17 cellular contexts compared by ENCODE assay signal in genomic region chr3:10466186-10466585, GRCh38. TPM values are rescaled to one million over a fixed set of nuclear protein-coding genes. Genes with fewer than 3 reads are reported as not detected.
DNase-seq lines count a peak whose midpoint lies in the region; ATAC-seq, FAIRE-seq and TF ChIP-seq lines count a peak whose summit lies in the region.
"Had no signal": no experiment of that assay in that cellular context is flagged by ENCODE, and none has a peak within 500 bp of the region (broad histone marks: within the 10 kb centered on the region; RNA-seq: fewer than 3 reads in every experiment).

No MANE protein-coding gene starts in this region.

- FAIRE-seq in urothelium cell line (lab: Jason Lieb, UNC) = peak; percentile 74
- FAIRE-seq: A549, GM12892 had no signal

- no peak for ATAC-seq in HG03108 (IDR thresholded peaks at IDR 0.05; ENCODE audit: unreplicated experiment)
- ATAC-seq: A549 had no signal

- peak overlapping the region; percentile 10 for H3K27ac ChIP-seq in angular gyrus (ENCODE audit: low read depth, low read length)
- H3K27ac ChIP-seq: A549, HL-60 had no signal

- H3K36me3 Mint-ChIP-seq in chondrocyte (ENCODE audit: low read depth) (no peaks in the 10 kb centered on the region), glutamatergic neuron (ENCODE audit: unreplicated experiment) (peaks cover 5% of the 10 kb centered on the region)
- H3K36me3 Mint-ChIP-seq in T-helper 2 cell treated with Interferon-gamma antibody and Interleukin-4, amounts not matched to agents 5 μg/mL and 100 μg/mL, for 36 hours (ENCODE audit: low read depth) = no peaks in the 10 kb centered on the region
- H3K36me3 Mint-ChIP-seq: CD8-positive, alpha-beta memory T cell had no signal

- DNase-seq in chondrocyte (ENCODE audit: low spot score) (peak; percentile 33), glutamatergic neuron (no peak), urothelium cell line (ENCODE audit: low spot score) (no peak), KG1 (lab: John Stamatoyannopoulos, UW) (no peak)
- no peak for DNase-seq in T-helper 2 cell treated with Interferon-gamma antibody and Interleukin-4, amounts not matched to agents 5 μg/mL and 100 μg/mL, for 36 hours (ENCODE audit: low spot score)
- DNase-seq: BE2C; Caco-2; CD8-positive, alpha-beta memory T cell; DND-41; GDM1; GOT3; H9 had no signal

- TF ChIP-seq CTCF in chondrocyte (IDR thresholded peaks at IDR 0.05) (no peak), glutamatergic neuron (IDR thresholded peaks at IDR 0.05; ENCODE audit: partially characterized antibody, unreplicated experiment) (no peak)

- H3K27ac Mint-ChIP-seq in chondrocyte (ENCODE audit: unreplicated experiment) (no peak overlapping the region), glutamatergic neuron (ENCODE audit: unreplicated experiment) (peak overlapping the region; percentile 4)
- no peak overlapping the region for H3K27ac Mint-ChIP-seq in T-helper 2 cell treated with Interferon-gamma antibody and Interleukin-4, amounts not matched to agents 5 μg/mL and 100 μg/mL, for 36 hours
- H3K27ac Mint-ChIP-seq: CD8-positive, alpha-beta memory T cell; H9 had no signal

- H3K4me3 Mint-ChIP-seq in chondrocyte (ENCODE audit: unreplicated experiment) = no peak overlapping the region
- H3K4me3 Mint-ChIP-seq in glutamatergic neuron (ENCODE audit: unreplicated experiment) = peak overlapping the region; percentile 13
- no peak overlapping the region for H3K4me3 Mint-ChIP-seq in T-helper 2 cell treated with Interferon-gamma antibody and Interleukin-4, amounts not matched to agents 5 μg/mL and 100 μg/mL, for 36 hours
- H3K4me3 Mint-ChIP-seq: CD8-positive, alpha-beta memory T cell; H9 had no signal

- H3K9me3 Mint-ChIP-seq in chondrocyte (ENCODE audit: low read depth) (no peaks in the 10 kb centered on the region), glutamatergic neuron (ENCODE audit: unreplicated experiment) (peaks cover 32% of the 10 kb centered on the region)
- no peaks in the 10 kb centered on the region for H3K9me3 Mint-ChIP-seq in T-helper 2 cell treated with Interferon-gamma antibody and Interleukin-4, amounts not matched to agents 5 μg/mL and 100 μg/mL, for 36 hours
- H3K9me3 Mint-ChIP-seq: H9 had no signal

- H3K4me1 Mint-ChIP-seq in chondrocyte (ENCODE audit: low read depth) (peaks cover 3% of the 10 kb centered on the region), glutamatergic neuron (ENCODE audit: low read depth, unreplicated experiment) (peaks cover 59% of the 10 kb centered on the region)
- H3K4me1 Mint-ChIP-seq in T-helper 2 cell treated with Interferon-gamma antibody and Interleukin-4, amounts not matched to agents 5 μg/mL and 100 μg/mL, for 36 hours (ENCODE audit: low read depth) = no peaks in the 10 kb centered on the region
- H3K4me1 Mint-ChIP-seq: CD8-positive, alpha-beta memory T cell had no signal

- H3K27me3 Mint-ChIP-seq in chondrocyte (ENCODE audit: low read depth) (peaks cover 53% of the 10 kb centered on the region), glutamatergic neuron (ENCODE audit: unreplicated experiment) (peaks cover 14% of the 10 kb centered on the region)
- peaks cover 4% of the 10 kb centered on the region for H3K27me3 Mint-ChIP-seq in T-helper 2 cell treated with Interferon-gamma antibody and Interleukin-4, amounts not matched to agents 5 μg/mL and 100 μg/mL, for 36 hours (ENCODE audit: low read depth)

RNA-seq across cellular contexts. Expression of gene ATP2B2, which starts 39.2 kb away (rescaled TPM):
- total RNA-seq in chondrocyte (0.08 to 0.25 TPM (median 0.24 TPM) in 3 replicates), glutamatergic neuron (ENCODE audit: unreplicated experiment) (31.2 TPM)
- total RNA-seq: Caco-2; CD8-positive, alpha-beta memory T cell had no signal

Comparison
In these comparisons a context has a peak if more than half of its experiments do, and no peak if none do; other contexts are left out.
1. RNA of gene ATP2B2, which starts 39.2 kb away (total RNA-seq): 31.2 TPM in glutamatergic neuron (single experiment); 0.08 to 0.25 TPM in chondrocyte; every median in the first group is over 10 times any median in the second.